Comparison of ENCODE assay signal across 2 cellular contexts in genomic region chr12:83161451-83161850, GRCh38.
TF ChIP-seq lines count a peak whose summit lies in the region.

No MANE protein-coding gene starts in this region.

TF ChIP-seq in IMR-90, 13 proteins besides CTCF, POLR2A, EP300 and RAD21:
- TF ChIP-seq USF2 (IDR thresholded peaks at IDR 0.05; ENCODE audit: low read depth, low read length) = no peak
- TF ChIP-seq CEBPB (IDR thresholded peaks at IDR 0.05; ENCODE audit: low read depth, low read length) = no peak
- TF ChIP-seq NFE2L2 (IDR thresholded peaks at IDR 0.05; ENCODE audit: low read depth, low read length) = no peak
- TF ChIP-seq ELK1 (IDR thresholded peaks at IDR 0.05; ENCODE audit: borderline replicate concordance, low read depth, low read length) = no peak
- no peak for TF ChIP-seq MAZ (IDR thresholded peaks at IDR 0.05; ENCODE audit: borderline replicate concordance, low read depth, low read length)
- TF ChIP-seq RCOR1 (IDR thresholded peaks at IDR 0.05; ENCODE audit: insufficient replicate concordance, low read length) = no peak
- no peak for TF ChIP-seq BHLHE40 (IDR thresholded peaks at IDR 0.05; ENCODE audit: low read depth, low read length)
- TF ChIP-seq RFX5 (IDR thresholded peaks at IDR 0.05; ENCODE audit: low read depth, low read length) = no peak
- no peak for TF ChIP-seq SMC3 (IDR thresholded peaks at IDR 0.05; ENCODE audit: low read depth, low read length)
- no peak for TF ChIP-seq MXI1 (IDR thresholded peaks at IDR 0.05; ENCODE audit: borderline replicate concordance, low read depth, low read length)
- TF ChIP-seq FOS (IDR thresholded peaks at IDR 0.05; ENCODE audit: low read depth, low read length) = no peak
- TF ChIP-seq MAFK (IDR thresholded peaks at IDR 0.05; ENCODE audit: low read depth, low read length) = no peak

TF ChIP-seq in K562, 482 proteins besides CTCF, POLR2A, EP300 and RAD21 (continued from another document):
- no peak for TF ChIP-seq JUN (IDR thresholded peaks at IDR 0.05; ENCODE audit: borderline replicate concordance, low read depth, low read length)
- no peak for TF ChIP-seq JUN (CRISPR knock-in tag; IDR thresholded peaks at IDR 0.05; ENCODE audit: borderline replicate concordance)
- TF ChIP-seq NCOA1 (IDR thresholded peaks at IDR 0.05; ENCODE audit: low read depth) = no peak
- TF ChIP-seq ZSCAN32 (CRISPR knock-in tag; IDR thresholded peaks at IDR 0.05) = no peak
- TF ChIP-seq AFF1 (IDR thresholded peaks at IDR 0.05; ENCODE audit: low read depth in 1 of 2, partially characterized antibody in 2 of 2) = no peak
- no peak for TF ChIP-seq ELK1 (CRISPR knock-in tag; IDR thresholded peaks at IDR 0.05)
- TF ChIP-seq SLC30A9 (CRISPR knock-in tag; IDR thresholded peaks at IDR 0.05) = no peak
- TF ChIP-seq NR2C2 (CRISPR knock-in tag; IDR thresholded peaks at IDR 0.05) = no peak
- no peak for TF ChIP-seq NR2C2 (tag; IDR thresholded peaks at IDR 0.05)
- TF ChIP-seq POLR2AphosphoS2 (IDR thresholded peaks at IDR 0.05; ENCODE audit: low read length) = no peak
